In genomic region chr2:144430722-144431163, GRCh38 we compare ENCODE assay signal across 8 cellular contexts.
DNase-seq lines count a peak whose midpoint lies in the region; ATAC-seq lines count a peak whose summit lies in the region.

No MANE protein-coding gene starts in this region.

- H3K4me3 Mint-ChIP-seq in effector memory CD8-positive, alpha-beta T cell = no peak overlapping the region

- no peak overlapping the region for H3K27ac Mint-ChIP-seq in effector memory CD8-positive, alpha-beta T cell

- no peaks in the 10 kb centered on the region for H3K9me3 Mint-ChIP-seq in effector memory CD8-positive, alpha-beta T cell

- peaks cover 11 to 30% of the 10 kb centered on the region in 2 donors for H3K4me1 Mint-ChIP-seq in effector memory CD8-positive, alpha-beta T cell (ENCODE audit: low read depth in 2 of 2)

- H3K27me3 Mint-ChIP-seq in effector memory CD8-positive, alpha-beta T cell = no peaks in the 10 kb centered on the region

- DNase-seq in Ammon's horn (ENCODE audit: low spot score) (peak; percentile 64), putamen (ENCODE audit: low spot score) (peak; percentile 65), AG20443 (ENCODE audit: low spot score) (no peak), NCI-H146 (lab: John Stamatoyannopoulos, UW) (no peak), SIG-M5 (lab: John Stamatoyannopoulos, UW) (no peak)
- DNase-seq in effector memory CD8-positive, alpha-beta T cell = no peak

- ATAC-seq in GM19463 (IDR thresholded peaks at IDR 0.05; ENCODE audit: unreplicated experiment) (peak; percentile 98), HG03442 (IDR thresholded peaks at IDR 0.05; ENCODE audit: unreplicated experiment) (peak; percentile 100)
- ATAC-seq in effector memory CD8-positive, alpha-beta T cell (replicated peaks) = peak; percentile 60

- H3K36me3 Mint-ChIP-seq in effector memory CD8-positive, alpha-beta T cell (ENCODE audit: insufficient read depth) = peaks cover 23% of the 10 kb centered on the region

Comparison
In these comparisons a context has a peak if more than half of its experiments do, and no peak if none do; other contexts are left out.
1. DNase-seq: peak in Ammon's horn (single experiment) and putamen (single experiment); none in effector memory CD8-positive, alpha-beta T cell (0 of 3), AG20443 (single experiment), NCI-H146 (single experiment) and SIG-M5 (single experiment).
2. Peak in every context shown above with its lines, with median percentiles within 50 percentile points of each other: ATAC-seq.